Comparison of ENCODE assay signal across 9 cellular contexts in genomic region chr17:77316191-77316641, GRCh38.
DNase-seq lines count a peak whose midpoint lies in the region; ATAC-seq and TF ChIP-seq lines count a peak whose summit lies in the region.
"Had no signal": no experiment of that assay in that cellular context is flagged by ENCODE, and none has a peak within 500 bp of the region (broad histone marks: within the 10 kb centered on the region; RNA-seq: fewer than 3 reads in every experiment).

No MANE protein-coding gene starts in this region.

- DNase-seq in AG04450 (ENCODE audit: low read depth, low spot score): no peak
- peak; percentile 18 for DNase-seq in NCI-H446 treated with DMSO at 0.1 percent for 48 hours (lab: John Stamatoyannopoulos, UW)
- DNase-seq in NCI-H2227 (lab: John Stamatoyannopoulos, UW; ENCODE audit: unreplicated experiment): no peak
- no peak for DNase-seq in GDM1 (lab: John Stamatoyannopoulos, UW)
- no peak for DNase-seq in SKM-1 (lab: John Stamatoyannopoulos, UW; ENCODE audit: unreplicated experiment)

- peak; percentile 14 for ATAC-seq in esophagus mucosa
- ATAC-seq in GM18498 (IDR thresholded peaks at IDR 0.05; ENCODE audit: unreplicated experiment): no peak

- no peak overlapping the region for H3K4me3 ChIP-seq in AG04450 (ENCODE audit: low read depth, low read length)

- CTCF ChIA-PET in AG04450 (lab: Charles Lee): no interaction called here

- no peaks in the 10 kb centered on the region for H3K36me3 Mint-ChIP-seq in nephron (ENCODE audit: low read depth)

- POLR2A ChIA-PET in AG04450 (lab: Yijun Ruan, JAX): no interaction called here

- H3K27me3 Mint-ChIP-seq in nephron (ENCODE audit: low read depth): peaks cover 7% of the 10 kb centered on the region
- H3K27me3 Mint-ChIP-seq: CD4-positive, alpha-beta T cell had no signal

- H3K27ac ChIP-seq in AG04450 (ENCODE audit: low read depth, low read length): peak overlapping the region; percentile 92

- H3K9me3 Mint-ChIP-seq in nephron: no peaks in the 10 kb centered on the region
- H3K9me3 Mint-ChIP-seq: CD4-positive, alpha-beta T cell had no signal

- peak overlapping the region in 1 of 3 experiments; percentile 14 for H3K4me3 Mint-ChIP-seq in nephron
- H3K4me3 Mint-ChIP-seq: CD4-positive, alpha-beta T cell had no signal

- no peaks in the 10 kb centered on the region for H3K27me3 ChIP-seq in AG04450 (ENCODE audit: control insufficient read depth, insufficient read depth, low read length)

- peaks cover 69% of the 10 kb centered on the region for H3K4me1 Mint-ChIP-seq in nephron

- H3K9me3 ChIP-seq in AG04450 (ENCODE audit: control insufficient read depth, insufficient read depth, low read length): no peaks in the 10 kb centered on the region; the same call in 1 of the 2 replicates

- peak overlapping the region; percentile 77 to 88 (median 87) for H3K27ac Mint-ChIP-seq in nephron
- H3K27ac Mint-ChIP-seq: CD4-positive, alpha-beta T cell had no signal

- TF ChIP-seq CTCF in AG04450 (IDR thresholded peaks at IDR 0.05; ENCODE audit: low read depth, low read length) (no peak), nephron (IDR thresholded peaks at IDR 0.05; ENCODE audit: unreplicated experiment in 3 of 3) (no peak)
